Comparison of ENCODE assay signal across 1 cellular context in the genomic region with DNA sequence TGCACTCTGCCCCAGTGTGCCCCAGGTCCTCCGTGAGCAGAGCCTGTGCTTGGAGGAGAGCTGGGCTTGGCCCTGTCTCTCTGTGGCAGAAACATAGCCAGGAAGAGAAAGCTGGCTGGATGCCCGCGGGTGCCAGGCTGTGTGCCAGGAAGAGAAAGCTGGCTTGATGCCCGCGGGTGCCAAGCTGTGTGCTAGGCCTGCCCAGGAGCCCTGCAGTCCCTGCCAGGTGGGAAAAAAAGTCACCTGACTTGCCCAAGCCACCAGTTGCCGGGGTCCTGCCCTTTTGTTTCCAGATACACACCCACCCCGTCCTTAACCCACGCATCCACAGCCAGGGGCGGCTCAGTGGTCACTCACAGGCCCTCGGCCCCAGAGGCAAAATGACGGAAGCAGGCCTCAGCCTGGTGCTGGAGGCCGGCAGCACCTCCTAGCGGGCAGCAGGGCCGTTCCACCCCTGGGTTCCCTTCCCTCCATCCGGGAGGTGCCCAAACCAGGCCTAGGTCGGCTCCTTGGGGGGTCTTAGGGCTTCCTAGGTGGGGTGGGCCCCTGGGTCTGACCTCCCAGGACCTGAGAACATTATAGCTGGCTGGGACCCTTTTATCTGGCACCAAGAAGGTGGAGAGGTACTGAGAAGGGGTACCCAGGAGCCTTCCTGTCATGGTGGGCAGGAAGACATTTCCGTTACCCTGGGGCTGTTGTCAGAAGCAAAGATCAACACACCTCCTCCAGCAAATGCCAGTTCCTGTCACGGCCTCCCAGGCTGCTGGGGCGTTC.
TF ChIP-seq lines count a peak whose summit lies in the region.

No MANE protein-coding gene starts in this region.

TF ChIP-seq in H1, 55 proteins besides CTCF, POLR2A, EP300 and RAD21:
- TF ChIP-seq HDAC2 (IDR thresholded peaks at IDR 0.05; ENCODE audit: borderline replicate concordance in 1 of 2, low read depth in 2 of 2, low read length in 2 of 2): no peak
- TF ChIP-seq JUN (IDR thresholded peaks at IDR 0.05; ENCODE audit: low read depth, low read length): no peak
- TF ChIP-seq TEAD4 (IDR thresholded peaks at IDR 0.05; ENCODE audit: low read depth, low read length): no peak
- no peak for TF ChIP-seq CREB1 (IDR thresholded peaks at IDR 0.05)
- no peak for TF ChIP-seq SIN3A (conservative IDR thresholded peaks at IDR 0.05 in 1 of 2, IDR thresholded peaks at IDR 0.05 in 1 of 2; ENCODE audit: low read depth in 1 of 2, low read length in 2 of 2)
- TF ChIP-seq SP2 (IDR thresholded peaks at IDR 0.05; ENCODE audit: low read length): no peak
- no peak for TF ChIP-seq POU5F1 (IDR thresholded peaks at IDR 0.05; ENCODE audit: low read depth, low read length)
- no peak for TF ChIP-seq CEBPB (IDR thresholded peaks at IDR 0.05; ENCODE audit: low read depth, low read length)
- no peak for TF ChIP-seq BRCA1 (IDR thresholded peaks at IDR 0.05; ENCODE audit: low read depth, low read length)
- no peak for TF ChIP-seq JUND (IDR thresholded peaks at IDR 0.05; ENCODE audit: low read length)
- no peak for TF ChIP-seq TBP (IDR thresholded peaks at IDR 0.05; ENCODE audit: low read depth, low read length)
- no peak for TF ChIP-seq SP4 (IDR thresholded peaks at IDR 0.05; ENCODE audit: low read length)
- no peak for TF ChIP-seq MAFK (IDR thresholded peaks at IDR 0.05; ENCODE audit: low read depth, low read length)
- no peak for TF ChIP-seq NANOG (IDR thresholded peaks at IDR 0.05; ENCODE audit: insufficient read depth, low read depth, low read length, poor library complexity, severe bottlenecking)
- no peak for TF ChIP-seq SIRT6 (IDR thresholded peaks at IDR 0.05; ENCODE audit: low read length)
- TF ChIP-seq, protein P1, sequence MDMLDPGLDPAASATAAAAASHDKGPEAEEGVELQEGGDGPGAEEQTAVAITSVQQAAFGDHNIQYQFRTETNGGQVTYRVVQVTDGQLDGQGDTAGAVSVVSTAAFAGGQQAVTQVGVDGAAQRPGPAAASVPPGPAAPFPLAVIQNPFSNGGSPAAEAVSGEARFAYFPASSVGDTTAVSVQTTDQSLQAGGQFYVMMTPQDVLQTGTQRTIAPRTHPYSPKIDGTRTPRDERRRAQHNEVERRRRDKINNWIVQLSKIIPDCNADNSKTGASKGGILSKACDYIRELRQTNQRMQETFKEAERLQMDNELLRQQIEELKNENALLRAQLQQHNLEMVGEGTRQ (IDR thresholded peaks at IDR 0.05; ENCODE audit: low read length): no peak
- TF ChIP-seq, protein P2, sequence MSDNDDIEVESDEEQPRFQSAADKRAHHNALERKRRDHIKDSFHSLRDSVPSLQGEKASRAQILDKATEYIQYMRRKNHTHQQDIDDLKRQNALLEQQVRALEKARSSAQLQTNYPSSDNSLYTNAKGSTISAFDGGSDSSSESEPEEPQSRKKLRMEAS (IDR thresholded peaks at IDR 0.05): no peak
TF ChIP-seq in H1: peak in this region for 0.
